ENCODE assay signal across 6 cellular contexts in genomic region chr3:140939305-140939704, GRCh38. TPM values are rescaled to one million over a fixed set of nuclear protein-coding genes. Genes with fewer than 3 reads are reported as not detected.
DNase-seq lines count a peak whose midpoint lies in the region; ATAC-seq, FAIRE-seq and TF ChIP-seq lines count a peak whose summit lies in the region.
"Not testable (repeated sequence)": the region's sequence is repeated elsewhere in the genome, so short reads cannot be mapped to it uniquely, and the experiment has no call there.

No MANE protein-coding gene starts in this region.

- not testable (repeated sequence) for H3K9me3 Mint-ChIP-seq in CD4-positive, alpha-beta T cell; IgD-negative memory B cell; natural killer cell; neural crest cell; type B pancreatic cell

- ATAC-seq in CD4-positive, alpha-beta T cell (ENCODE audit: poor library complexity); K562; natural killer cell: not testable (repeated sequence)

- H3K4me3 ChIP-seq in K562 = not testable (repeated sequence)

- not testable (repeated sequence) for TF ChIP-seq RAD21 in K562 (CRISPR knock-in tag; conservative IDR thresholded peaks at IDR 0.05 in 1 of 2, IDR thresholded peaks at IDR 0.05 in 1 of 2)

- peak overlapping the region; percentile 50 for H3K4me3 Mint-ChIP-seq in CD4-positive, alpha-beta T cell
- H3K4me3 Mint-ChIP-seq in IgD-negative memory B cell = peak overlapping the region in 2 of 4 donors; percentile 13 to 50
- H3K4me3 Mint-ChIP-seq in natural killer cell = peak overlapping the region; percentile 40
- H3K4me3 Mint-ChIP-seq in neural crest cell = peak overlapping the region; percentile 39
- H3K4me3 Mint-ChIP-seq in type B pancreatic cell = peak overlapping the region; percentile 35

- in situ Hi-C loops in K562 (cut with MboI) = not testable (repeated sequence)

- H3K27me3 ChIP-seq in CD4-positive, alpha-beta T cell (ENCODE audit: control insufficient read depth, insufficient read depth, low read length); K562 (ENCODE audit: control insufficient read depth in 2 of 2, insufficient read depth in 2 of 2, low read length in 2 of 2): not testable (repeated sequence)

- 47% methylated on average over 4 of the region's 4 CpGs for WGBS in K562 (ENCODE audit: insufficient coverage, low coverage, missing lambda C conversion rate)

- not testable (repeated sequence) for DNase-seq in CD4-positive, alpha-beta T cell; K562 (ENCODE audit: extremely low read depth in 1 of 4, low spot score in 3 of 4); natural killer cell; neural crest cell (ENCODE audit: low read depth, low spot score); type B pancreatic cell (ENCODE audit: extremely low spot score, unreplicated experiment)

- H3K27ac Mint-ChIP-seq in CD4-positive, alpha-beta T cell; natural killer cell; neural crest cell (ENCODE audit: unreplicated experiment); type B pancreatic cell: not testable (repeated sequence)
- peak overlapping the region in 2 of 3 donors; percentile 9 to 40 for H3K27ac Mint-ChIP-seq in IgD-negative memory B cell

- CTCF ChIA-PET in CD4-positive, alpha-beta T cell (lab: Charles Lee) = not testable (repeated sequence)
- CTCF ChIA-PET in K562 (lab: Yijun Ruan, JAX; ENCODE audit: low intra/inter-chr PET ratio) = interaction anchor here (0.6 kb wide), 1 partner anchor 16 kb away, joined by 4 read pairs; no protein-coding TSS in a partner anchor

- not testable (repeated sequence) for H3K4me2 ChIP-seq in K562 (ENCODE audit: insufficient read depth, low read length)

- BruUV-seq in K562 (replicated peaks; lab: Mats Ljungman, UMichigan) = not testable (repeated sequence)

- TF ChIP-seq EP300 in K562 (IDR thresholded peaks at IDR 0.05; ENCODE audit: low read length) = not testable (repeated sequence)

- POLR2A ChIA-PET in CD4-positive, alpha-beta T cell (lab: Charles Lee); K562 (lab: Yijun Ruan, JAX): not testable (repeated sequence)

- intact Hi-C loops in CD4-positive, alpha-beta T cell (cut with DNase I, micrococcal nuclease); K562 (cut with micrococcal nuclease); natural killer cell (cut with micrococcal nuclease): not testable (repeated sequence)

- not testable (repeated sequence) for H3K36me3 ChIP-seq in K562 (ENCODE audit: control insufficient read depth, insufficient read depth, low read length)

- H3K27me3 Mint-ChIP-seq in CD4-positive, alpha-beta T cell = peaks cover 12% of the 10 kb centered on the region
- not testable (repeated sequence) for H3K27me3 Mint-ChIP-seq in IgD-negative memory B cell, type B pancreatic cell
- H3K27me3 Mint-ChIP-seq in natural killer cell (ENCODE audit: low read depth in 2 of 2) (peaks cover 20 to 22% of the 10 kb centered on the region in 2 donors), neural crest cell (ENCODE audit: low read depth) (peaks cover 43% of the 10 kb centered on the region)

- not testable (repeated sequence) for H3K9me1 ChIP-seq in K562 (ENCODE audit: control insufficient read depth, insufficient read depth, low read length)

- not testable (repeated sequence) for TF ChIP-seq CTCF in CD4-positive, alpha-beta T cell (IDR thresholded peaks at IDR 0.05); K562 (IDR thresholded peaks at IDR 0.05 in 2 of 3, conservative IDR thresholded peaks at IDR 0.05 in 1 of 3; ENCODE audit: insufficient read depth in 2 of 3, low read depth in 1 of 3, low read length in 3 of 3); natural killer cell (IDR thresholded peaks at IDR 0.05); neural crest cell (conservative IDR thresholded peaks at IDR 0.05); type B pancreatic cell (conservative IDR thresholded peaks at IDR 0.05)

- TF ChIP-seq POLR2A in K562 (conservative IDR thresholded peaks at IDR 0.05) = not testable (repeated sequence)

- not testable (repeated sequence) for H3K27ac ChIP-seq in CD4-positive, alpha-beta T cell (ENCODE audit: low read depth, low read length); K562 (ENCODE audit: extremely low read depth, low read depth, low read length)

- H3K9ac ChIP-seq in K562 (ENCODE audit: insufficient read depth in 1 of 2, low read depth in 2 of 2, low read length in 2 of 2) = not testable (repeated sequence)

- H3K36me3 Mint-ChIP-seq in CD4-positive, alpha-beta T cell (ENCODE audit: low read depth) = peaks cover 17% of the 10 kb centered on the region
- not testable (repeated sequence) for H3K36me3 Mint-ChIP-seq in IgD-negative memory B cell; natural killer cell; neural crest cell (ENCODE audit: low read depth); type B pancreatic cell

- peaks cover 25% of the 10 kb centered on the region for H3K4me1 Mint-ChIP-seq in CD4-positive, alpha-beta T cell (ENCODE audit: low read depth)
- H3K4me1 Mint-ChIP-seq in IgD-negative memory B cell = peaks cover 15 to 18% (median 18%) of the 10 kb centered on the region in 3 donors
- H3K4me1 Mint-ChIP-seq in natural killer cell = peaks cover 24 to 35% of the 10 kb centered on the region in 2 donors
- H3K4me1 Mint-ChIP-seq in neural crest cell = peaks cover 23% of the 10 kb centered on the region
- H3K4me1 Mint-ChIP-seq in type B pancreatic cell (ENCODE audit: unreplicated experiment) = not testable (repeated sequence)

- H4K20me1 ChIP-seq in K562 (replicated peaks; ENCODE audit: control insufficient read depth, insufficient read depth, low read length) = not testable (repeated sequence)

- peaks cover 25% of the 10 kb centered on the region for H3K79me2 ChIP-seq in K562 (ENCODE audit: control insufficient read depth, insufficient read depth, low read length)

- not testable (repeated sequence) for H2AFZ ChIP-seq in K562 (ENCODE audit: low read depth, low read length)

- FAIRE-seq in K562 (lab: Jason Lieb, UNC) = not testable (repeated sequence)

- not testable (repeated sequence) for H3K4me1 ChIP-seq in K562 (replicated peaks in 1 of 2; ENCODE audit: control insufficient read depth in 2 of 2, insufficient read depth in 2 of 2, low read length in 2 of 2)

- H3K9me3 ChIP-seq in CD4-positive, alpha-beta T cell (ENCODE audit: control insufficient read depth, low read length); K562 (replicated peaks; ENCODE audit: control insufficient read depth, insufficient read depth, low read depth, low read length): not testable (repeated sequence)

TF ChIP-seq in K562, 482 proteins besides CTCF, POLR2A, EP300 and RAD21:
- TF ChIP-seq ZNF146 (CRISPR knock-in tag; IDR thresholded peaks at IDR 0.05; ENCODE audit: unreplicated experiment) = peak; percentile 88

RNA-seq across cellular contexts. Expression of gene SLC25A36, which starts 2.3 kb away (rescaled TPM):
- 100 to 1,000 TPM; 166 to 171 TPM for total RNA-seq in CD4-positive, alpha-beta T cell
- polyA plus RNA-seq in IgD-negative memory B cell (49.9 TPM), K562 (2011; rRNA removed) (84.8 and 95.3 TPM in 2 replicates), K562 (2014; fragmentation: Illumina TruSeq; extraction: Trizol) (37.4 and 42.2 TPM in 2 replicates), K562 (2014; fragmentation: Nextera tagmentation; extraction: Ambion mirVana) (10 to 100 TPM; 12.0 to 15.3 TPM), K562 (2014; rRNA removed) (32.6 and 39.1 TPM in 2 replicates)
- total RNA-seq in K562 (2011; cell fraction: chromatin; rRNA removed; ENCODE audit: low replicate concordance) = 51.3 and 204 TPM in 2 replicates
- 32.4 and 39.9 TPM in 2 replicates for total RNA-seq in K562 (2011; cell fraction: nucleolus; rRNA removed)
- 91.8 and 163 TPM in 2 replicates for total RNA-seq in K562 (2011; cell fraction: nucleoplasm; rRNA removed)
- total RNA-seq in K562 (2014; rRNA removed) (47.5 and 49.0 TPM in 2 replicates), K562 (2014; rRNA removed; fragmentation: Illumina TruSeq; extraction: Trizol) (50.5 and 61.9 TPM in 2 replicates), K562 (2015; rRNA removed; fragmentation: Illumina TruSeq; extraction: Trizol) (37.0 and 43.3 TPM in 2 replicates), K562 (2021) (50.2 and 57.8 TPM in 2 replicates), natural killer cell (100 to 1,000 TPM; 107 to 127 (median 126) TPM), neural crest cell (68.2 and 71.2 TPM in 2 replicates), type B pancreatic cell (ENCODE audit: low replicate concordance) (84.4 and 98.4 TPM in 2 replicates)
- polyA plus RNA-seq in K562 (2011; cell fraction: cytosol; rRNA removed) = 16.1 and 25.6 TPM in 2 replicates
- 127 and 218 TPM in 2 replicates for polyA plus RNA-seq in K562 (2011; cell fraction: nucleus; rRNA removed)
- polyA plus RNA-seq in K562 (2012) = 23.8 and 37.6 TPM in 2 replicates
- 90.4 and 110 TPM in 2 replicates for polyA minus RNA-seq in K562 (2011; rRNA and poly(A)+ RNA removed)
- polyA minus RNA-seq in K562 (2011; cell fraction: cytosol; rRNA and poly(A)+ RNA removed) = 23.6 and 34.6 TPM in 2 replicates
- 136 and 212 TPM in 2 replicates for polyA minus RNA-seq in K562 (2011; cell fraction: nucleus; rRNA and poly(A)+ RNA removed)
